1 cellular context compared by ENCODE assay signal in the genomic region with DNA sequence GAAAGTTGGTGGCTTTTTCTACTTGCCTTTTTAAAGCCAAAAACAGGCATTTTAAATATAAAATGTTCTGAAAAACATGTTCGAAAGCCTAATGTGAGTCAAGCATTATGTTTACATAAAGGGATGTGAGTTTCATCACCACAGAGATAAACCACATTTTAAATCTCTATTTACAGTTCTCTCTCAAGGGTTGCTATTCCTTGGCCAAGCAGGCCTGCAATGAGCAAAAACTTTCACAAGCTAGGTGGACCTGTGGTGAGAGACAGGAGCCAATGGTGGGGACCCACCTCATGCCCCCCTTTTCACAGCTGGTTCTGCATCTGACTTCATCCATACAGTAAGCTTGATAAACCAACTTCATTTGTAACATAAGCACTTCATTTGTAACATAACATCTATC.
TF ChIP-seq lines count a peak whose summit lies in the region.

No MANE protein-coding gene starts in this region.

TF ChIP-seq in GM12878, 131 proteins besides CTCF, POLR2A, EP300 and RAD21 (continued from another document):
- TF ChIP-seq, protein P1, sequence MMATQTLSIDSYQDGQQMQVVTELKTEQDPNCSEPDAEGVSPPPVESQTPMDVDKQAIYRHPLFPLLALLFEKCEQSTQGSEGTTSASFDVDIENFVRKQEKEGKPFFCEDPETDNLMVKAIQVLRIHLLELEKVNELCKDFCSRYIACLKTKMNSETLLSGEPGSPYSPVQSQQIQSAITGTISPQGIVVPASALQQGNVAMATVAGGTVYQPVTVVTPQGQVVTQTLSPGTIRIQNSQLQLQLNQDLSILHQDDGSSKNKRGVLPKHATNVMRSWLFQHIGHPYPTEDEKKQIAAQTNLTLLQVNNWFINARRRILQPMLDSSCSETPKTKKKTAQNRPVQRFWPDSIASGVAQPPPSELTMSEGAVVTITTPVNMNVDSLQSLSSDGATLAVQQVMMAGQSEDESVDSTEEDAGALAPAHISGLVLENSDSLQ (IDR thresholded peaks at IDR 0.05): peak; percentile 44; the same call in 1 of the 2 replicates
- peak; percentile 71 to 75 for TF ChIP-seq IKZF2 (IDR thresholded peaks at IDR 0.05)
- peak; percentile 85 for TF ChIP-seq TBL1XR1 (IDR thresholded peaks at IDR 0.05; ENCODE audit: low read depth, low read length)
- TF ChIP-seq, protein P2, sequence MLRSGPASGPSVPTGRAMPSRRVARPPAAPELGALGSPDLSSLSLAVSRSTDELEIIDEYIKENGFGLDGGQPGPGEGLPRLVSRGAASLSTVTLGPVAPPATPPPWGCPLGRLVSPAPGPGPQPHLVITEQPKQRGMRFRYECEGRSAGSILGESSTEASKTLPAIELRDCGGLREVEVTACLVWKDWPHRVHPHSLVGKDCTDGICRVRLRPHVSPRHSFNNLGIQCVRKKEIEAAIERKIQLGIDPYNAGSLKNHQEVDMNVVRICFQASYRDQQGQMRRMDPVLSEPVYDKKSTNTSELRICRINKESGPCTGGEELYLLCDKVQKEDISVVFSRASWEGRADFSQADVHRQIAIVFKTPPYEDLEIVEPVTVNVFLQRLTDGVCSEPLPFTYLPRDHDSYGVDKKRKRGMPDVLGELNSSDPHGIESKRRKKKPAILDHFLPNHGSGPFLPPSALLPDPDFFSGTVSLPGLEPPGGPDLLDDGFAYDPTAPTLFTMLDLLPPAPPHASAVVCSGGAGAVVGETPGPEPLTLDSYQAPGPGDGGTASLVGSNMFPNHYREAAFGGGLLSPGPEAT (IDR thresholded peaks at IDR 0.05; ENCODE audit: low read depth): peak; percentile 44; the same call in 1 of the 2 replicates
- 0 out of 2 replicates have a peak, but pooled peaks have one; percentile 16 for TF ChIP-seq CHD2 (IDR thresholded peaks at IDR 0.05; ENCODE audit: borderline replicate concordance, low read depth, low read length)
- TF ChIP-seq RAD51 (IDR thresholded peaks at IDR 0.05): no peak
- TF ChIP-seq MTA2 (IDR thresholded peaks at IDR 0.05; ENCODE audit: low read depth): peak; percentile 73
- TF ChIP-seq, protein P3, sequence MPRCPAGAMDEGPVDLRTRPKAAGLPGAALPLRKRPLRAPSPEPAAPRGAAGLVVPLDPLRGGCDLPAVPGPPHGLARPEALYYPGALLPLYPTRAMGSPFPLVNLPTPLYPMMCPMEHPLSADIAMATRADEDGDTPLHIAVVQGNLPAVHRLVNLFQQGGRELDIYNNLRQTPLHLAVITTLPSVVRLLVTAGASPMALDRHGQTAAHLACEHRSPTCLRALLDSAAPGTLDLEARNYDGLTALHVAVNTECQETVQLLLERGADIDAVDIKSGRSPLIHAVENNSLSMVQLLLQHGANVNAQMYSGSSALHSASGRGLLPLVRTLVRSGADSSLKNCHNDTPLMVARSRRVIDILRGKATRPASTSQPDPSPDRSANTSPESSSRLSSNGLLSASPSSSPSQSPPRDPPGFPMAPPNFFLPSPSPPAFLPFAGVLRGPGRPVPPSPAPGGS (IDR thresholded peaks at IDR 0.05; ENCODE audit: borderline replicate concordance, insufficient read depth, low read depth, low read length, poor library complexity, severe bottlenecking): peak; percentile 74
- TF ChIP-seq CBFB (IDR thresholded peaks at IDR 0.05; ENCODE audit: low read depth): peak; percentile 64; the same call in 1 of the 2 replicates
- TF ChIP-seq ATF7 (IDR thresholded peaks at IDR 0.05; ENCODE audit: low read depth): peak; percentile 64; the same call in 1 of the 2 replicates
- peak; percentile 76 for TF ChIP-seq BCL11A (IDR thresholded peaks at IDR 0.05; ENCODE audit: low read depth, low read length)
- TF ChIP-seq TCF7 (IDR thresholded peaks at IDR 0.05; ENCODE audit: borderline replicate concordance): peak; percentile 1; the same call in 1 of the 2 replicates
- 0 out of 2 replicates have a peak, but pooled peaks have one; percentile 26 for TF ChIP-seq TAF1 (IDR thresholded peaks at IDR 0.05; ENCODE audit: borderline replicate concordance, low read depth, low read length)
- peak; percentile 64 for TF ChIP-seq CREB1 (IDR thresholded peaks at IDR 0.05; ENCODE audit: low read depth)
- TF ChIP-seq EZH2 (IDR thresholded peaks at IDR 0.05; ENCODE audit: borderline replicate concordance, control insufficient read depth, low read depth, low read length): no peak
- peak; percentile 97 for TF ChIP-seq RUNX3 (IDR thresholded peaks at IDR 0.05; ENCODE audit: low read length)
- TF ChIP-seq YY1 (IDR thresholded peaks at IDR 0.05; ENCODE audit: low read depth, low read length): no peak
- no peak for TF ChIP-seq NRF1 (conservative IDR thresholded peaks at IDR 0.05; ENCODE audit: low read depth, low read length)
- peak; percentile 90 for TF ChIP-seq NFIC (IDR thresholded peaks at IDR 0.05; ENCODE audit: low read depth, low read length)
- TF ChIP-seq, protein P4, sequence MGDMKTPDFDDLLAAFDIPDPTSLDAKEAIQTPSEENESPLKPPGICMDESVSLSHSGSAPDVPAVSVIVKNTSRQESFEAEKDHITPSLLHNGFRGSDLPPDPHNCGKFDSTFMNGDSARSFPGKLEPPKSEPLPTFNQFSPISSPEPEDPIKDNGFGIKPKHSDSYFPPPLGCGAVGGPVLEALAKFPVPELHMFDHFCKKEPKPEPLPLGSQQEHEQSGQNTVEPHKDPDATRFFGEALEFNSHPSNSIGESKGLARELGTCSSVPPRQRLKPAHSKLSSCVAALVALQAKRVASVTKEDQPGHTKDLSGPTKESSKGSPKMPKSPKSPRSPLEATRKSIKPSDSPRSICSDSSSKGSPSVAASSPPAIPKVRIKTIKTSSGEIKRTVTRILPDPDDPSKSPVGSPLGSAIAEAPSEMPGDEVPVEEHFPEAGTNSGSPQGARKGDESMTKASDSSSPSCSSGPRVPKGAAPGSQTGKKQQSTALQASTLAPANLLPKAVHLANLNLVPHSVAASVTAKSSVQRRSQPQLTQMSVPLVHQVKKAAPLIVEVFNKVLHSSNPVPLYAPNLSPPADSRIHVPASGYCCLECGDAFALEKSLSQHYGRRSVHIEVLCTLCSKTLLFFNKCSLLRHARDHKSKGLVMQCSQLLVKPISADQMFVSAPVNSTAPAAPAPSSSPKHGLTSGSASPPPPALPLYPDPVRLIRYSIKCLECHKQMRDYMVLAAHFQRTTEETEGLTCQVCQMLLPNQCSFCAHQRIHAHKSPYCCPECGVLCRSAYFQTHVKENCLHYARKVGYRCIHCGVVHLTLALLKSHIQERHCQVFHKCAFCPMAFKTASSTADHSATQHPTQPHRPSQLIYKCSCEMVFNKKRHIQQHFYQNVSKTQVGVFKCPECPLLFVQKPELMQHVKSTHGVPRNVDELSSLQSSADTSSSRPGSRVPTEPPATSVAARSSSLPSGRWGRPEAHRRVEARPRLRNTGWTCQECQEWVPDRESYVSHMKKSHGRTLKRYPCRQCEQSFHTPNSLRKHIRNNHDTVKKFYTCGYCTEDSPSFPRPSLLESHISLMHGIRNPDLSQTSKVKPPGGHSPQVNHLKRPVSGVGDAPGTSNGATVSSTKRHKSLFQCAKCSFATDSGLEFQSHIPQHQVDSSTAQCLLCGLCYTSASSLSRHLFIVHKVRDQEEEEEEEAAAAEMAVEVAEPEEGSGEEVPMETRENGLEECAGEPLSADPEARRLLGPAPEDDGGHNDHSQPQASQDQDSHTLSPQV (IDR thresholded peaks at IDR 0.05): no peak
- TF ChIP-seq SPI1 (IDR thresholded peaks at IDR 0.05; ENCODE audit: borderline replicate concordance, insufficient read depth, low read depth, low read length): peak; percentile 12; the same call in 1 of the 2 replicates
TF ChIP-seq in GM12878: peak in this region for 39.
